ENCODE assay signal across 6 cellular contexts in genomic region chr6:4659719-4660118, GRCh38.
DNase-seq lines count a peak whose midpoint lies in the region; ATAC-seq, FAIRE-seq and TF ChIP-seq lines count a peak whose summit lies in the region.
"Not testable (repeated sequence)": the region's sequence is repeated elsewhere in the genome, so short reads cannot be mapped to it uniquely, and the experiment has no call there.

No MANE protein-coding gene starts in this region.

- not testable (repeated sequence) for H3K27ac ChIP-seq in HEK293 (ENCODE audit: extremely low read depth, low read depth, low read length); K562 (ENCODE audit: extremely low read depth, low read depth, low read length); right atrium auricular region
- peak overlapping the region; percentile 77 for H3K27ac ChIP-seq in psoas muscle

- BruUV-seq in K562 (replicated peaks; lab: Mats Ljungman, UMichigan) = not testable (repeated sequence)

- H3K4me1 ChIP-seq in HEK293 (ENCODE audit: control insufficient read depth, insufficient read depth, low read length); right atrium auricular region: not testable (repeated sequence)
- peaks cover 10 to 18% of the 10 kb centered on the region in 2 experiments for H3K4me1 ChIP-seq in K562 (replicated peaks in 1 of 2; ENCODE audit: control insufficient read depth in 2 of 2, insufficient read depth in 2 of 2, low read length in 2 of 2)
- peaks cover 29% of the 10 kb centered on the region for H3K4me1 ChIP-seq in psoas muscle

- not testable (repeated sequence) for H2AFZ ChIP-seq in K562 (ENCODE audit: low read depth, low read length)

- not testable (repeated sequence) for H3K4me2 ChIP-seq in K562 (ENCODE audit: insufficient read depth, low read length)

- intact Hi-C loops in K562 (cut with micrococcal nuclease) = not testable (repeated sequence)
- intact Hi-C loops in psoas muscle (cut with DNase I) = loop anchor here in 1 of 2 donors (5.0 kb wide), 1 partner anchor 113 kb away; no protein-coding TSS in a partner anchor

- not testable (repeated sequence) for TF ChIP-seq POLR2A in K562 (conservative IDR thresholded peaks at IDR 0.05)

- H3K27ac Mint-ChIP-seq in type B pancreatic cell = not testable (repeated sequence)

- H3K36me3 ChIP-seq in HEK293 (ENCODE audit: control insufficient read depth in 2 of 2, insufficient read depth in 1 of 2, low read length in 2 of 2); K562 (ENCODE audit: control insufficient read depth, insufficient read depth, low read length); right atrium auricular region; psoas muscle (ENCODE audit: insufficient read depth in 1 of 2, low read depth in 1 of 2): not testable (repeated sequence)

- H4K20me1 ChIP-seq in K562 (replicated peaks; ENCODE audit: control insufficient read depth, insufficient read depth, low read length) = not testable (repeated sequence)

- CTCF ChIA-PET in HEK293 (lab: Yijun Ruan, JAX) = interaction anchor here (0.6 kb wide), 1 partner anchor 75 kb away, joined by 3 read pairs; no protein-coding TSS in a partner anchor
- CTCF ChIA-PET in K562 (lab: Yijun Ruan, JAX; ENCODE audit: low intra/inter-chr PET ratio) = not testable (repeated sequence)

- DNase-seq in K562 (ENCODE audit: extremely low read depth in 1 of 4, low spot score in 3 of 4); psoas muscle: not testable (repeated sequence)
- DNase-seq in right atrium auricular region (ENCODE audit: low spot score) = peak; percentile 28
- DNase-seq in mesenteric fat pad (ENCODE audit: low spot score) = peak; percentile 8
- DNase-seq in type B pancreatic cell (ENCODE audit: extremely low spot score, unreplicated experiment) = peak; percentile 3

- not testable (repeated sequence) for H3K4me3 ChIP-seq in HEK293 (ENCODE audit: low read depth, low read length); K562; right atrium auricular region
- H3K4me3 ChIP-seq in psoas muscle = peak overlapping the region; percentile 60

- not testable (repeated sequence) for H3K36me3 Mint-ChIP-seq in type B pancreatic cell

- H3K4me1 Mint-ChIP-seq in type B pancreatic cell (ENCODE audit: unreplicated experiment) = not testable (repeated sequence)

- TF ChIP-seq CTCF in HEK293 (tag by site-specific recombination; IDR thresholded peaks at IDR 0.05); K562 (IDR thresholded peaks at IDR 0.05 in 2 of 3, conservative IDR thresholded peaks at IDR 0.05 in 1 of 3; ENCODE audit: insufficient read depth in 2 of 3, low read depth in 1 of 3, low read length in 3 of 3); right atrium auricular region (IDR thresholded peaks at IDR 0.05); psoas muscle (IDR thresholded peaks at IDR 0.05); type B pancreatic cell (conservative IDR thresholded peaks at IDR 0.05): not testable (repeated sequence)

- H3K27me3 Mint-ChIP-seq in type B pancreatic cell = not testable (repeated sequence)

- not testable (repeated sequence) for TF ChIP-seq RAD21 in K562 (CRISPR knock-in tag; conservative IDR thresholded peaks at IDR 0.05 in 1 of 2, IDR thresholded peaks at IDR 0.05 in 1 of 2)

- POLR2A ChIA-PET in HEK293 (lab: Yijun Ruan, JAX) = not testable (repeated sequence)
- POLR2A ChIA-PET in K562 (lab: Yijun Ruan, JAX) = interaction anchor here (1.4 kb wide), 1 partner anchor 9 kb away, joined by 6 read pairs; no protein-coding TSS in a partner anchor

- FAIRE-seq in K562 (lab: Jason Lieb, UNC) = not testable (repeated sequence)

- H3K9me1 ChIP-seq in K562 (ENCODE audit: control insufficient read depth, insufficient read depth, low read length) = not testable (repeated sequence)

- WGBS in K562 (ENCODE audit: insufficient coverage, low coverage, missing lambda C conversion rate) = no CpG with 5 or more reads among the region's 2 CpGs
- 83 to 96% (median 93%) methylated on average over 2 of the region's 2 CpGs for WGBS in psoas muscle, 3 donors

- H3K9me3 Mint-ChIP-seq in type B pancreatic cell = not testable (repeated sequence)

- not testable (repeated sequence) for H3K9me3 ChIP-seq in HEK293 (ENCODE audit: control insufficient read depth, insufficient read depth, low read depth, low read length); K562 (replicated peaks; ENCODE audit: control insufficient read depth, insufficient read depth, low read depth, low read length); right atrium auricular region; psoas muscle

- not testable (repeated sequence) for TF ChIP-seq EP300 in K562 (IDR thresholded peaks at IDR 0.05; ENCODE audit: low read length)

- H3K79me2 ChIP-seq in K562 (ENCODE audit: control insufficient read depth, insufficient read depth, low read length) = not testable (repeated sequence)

- not testable (repeated sequence) for H3K4me3 Mint-ChIP-seq in type B pancreatic cell

- not testable (repeated sequence) for H3K27me3 ChIP-seq in K562 (ENCODE audit: control insufficient read depth in 2 of 2, insufficient read depth in 2 of 2, low read length in 2 of 2); right atrium auricular region; psoas muscle (ENCODE audit: insufficient read depth in 3 of 3, low read length in 2 of 3)

- ATAC-seq in K562, psoas muscle: not testable (repeated sequence)

- not testable (repeated sequence) for H3K9ac ChIP-seq in K562 (ENCODE audit: insufficient read depth in 1 of 2, low read depth in 2 of 2, low read length in 2 of 2)

- in situ Hi-C loops in K562 (cut with MboI) = not testable (repeated sequence)

TF ChIP-seq in HEK293, 187 proteins besides CTCF, POLR2A, EP300 and RAD21:
- peak; percentile 10; the same call in 1 of the 2 replicates for TF ChIP-seq ZNF146 (tag by site-specific recombination; IDR thresholded peaks at IDR 0.05)

TF ChIP-seq in K562, 482 proteins besides CTCF, POLR2A, EP300 and RAD21:
- TF ChIP-seq KDM1A (IDR thresholded peaks at IDR 0.05) (0 out of 4 replicates have a peak, but pooled peaks of 1 of the 2 experiments have one; percentile 18), BCOR (IDR thresholded peaks at IDR 0.05) (peak; percentile 77), ZNF121 (CRISPR knock-in tag; conservative IDR thresholded peaks at IDR 0.05) (peak; percentile 84), SMARCA5 (IDR thresholded peaks at IDR 0.05) (0 out of 2 replicates have a peak, but pooled peaks have one; percentile 21), ZNF146 (CRISPR knock-in tag; IDR thresholded peaks at IDR 0.05; ENCODE audit: unreplicated experiment) (peak; percentile 49)
